In genomic region chr11:13962198-13962561, GRCh38 we compare ENCODE assay signal across 12 cellular contexts. TPM values are rescaled to one million over a fixed set of nuclear protein-coding genes. Genes with fewer than 3 reads are reported as not detected.
DNase-seq lines count a peak whose midpoint lies in the region; ATAC-seq, FAIRE-seq and TF ChIP-seq lines count a peak whose summit lies in the region.
"Had no signal": no experiment of that assay in that cellular context is flagged by ENCODE, and none has a peak within 500 bp of the region (broad histone marks: within the 10 kb centered on the region; RNA-seq: fewer than 3 reads in every experiment).

No MANE protein-coding gene starts in this region.

- POLR2A ChIA-PET in activated CD4-positive, alpha-beta memory T cell treated with anti-CD3 and anti-CD28 coated beads for 36 hours (lab: Charles Lee), result no interaction called here

- H3K9me3 ChIP-seq in astrocyte (ENCODE audit: insufficient read depth, low read depth, low read length), result no peaks in the 10 kb centered on the region
- no peaks in the 10 kb centered on the region for H3K9me3 ChIP-seq in lower lobe of right lung

- ATAC-seq in lower lobe of right lung (no peak), HG03196 (IDR thresholded peaks at IDR 0.05; ENCODE audit: unreplicated experiment) (no peak)
- ATAC-seq in stimulated activated naive CD8-positive, alpha-beta T cell treated with anti-CD3 and anti-CD28 coated beads, Interleukin-15, amount 100 ng/mL, for 72 hours, result no peak
- ATAC-seq: K562 had no signal

- H3K36me3 Mint-ChIP-seq in T-helper 2 cell treated with Interferon-gamma antibody and Interleukin-4, amounts not matched to agents 5 μg/mL and 100 μg/mL, for 36 hours (ENCODE audit: low read depth), result no peaks in the 10 kb centered on the region
- H3K36me3 Mint-ChIP-seq in astrocyte (ENCODE audit: low read depth, unreplicated experiment), result no peaks in the 10 kb centered on the region
- H3K36me3 Mint-ChIP-seq in activated CD4-positive, alpha-beta memory T cell treated with anti-CD3 and anti-CD28 coated beads for 36 hours, result no peaks in the 10 kb centered on the region

- no peaks in the 10 kb centered on the region for H3K79me2 ChIP-seq in astrocyte (ENCODE audit: insufficient read depth, low read length)

- TF ChIP-seq CTCF in astrocyte (IDR thresholded peaks at IDR 0.05; ENCODE audit: insufficient read depth, low read depth, low read length) (no peak), lower lobe of right lung (IDR thresholded peaks at IDR 0.05) (no peak)

- CTCF ChIA-PET in activated CD4-positive, alpha-beta memory T cell treated with anti-CD3 and anti-CD28 coated beads for 36 hours (lab: Charles Lee), result interaction anchor here (1.0 to 3.8 kb wide), 5 partner anchors 8 to 190 kb away, joined by 4 to 30 read pairs (median 7); no protein-coding TSS in a partner anchor

- intact Hi-C loops in lower lobe of right lung (cut with DNase I), result no loop called here
- intact Hi-C loops in activated CD4-positive, alpha-beta memory T cell treated with anti-CD3 and anti-CD28 coated beads for 36 hours (cut with micrococcal nuclease), result loop anchor here (10.0 kb wide), 1 partner anchor 297 kb away; the partner anchor contains the start of gene FAR1

- H3K4me3 ChIP-seq in astrocyte (ENCODE audit: insufficient read depth, low read depth, low read length) (peak overlapping the region; percentile 28), lower lobe of right lung (peak overlapping the region; percentile 58)
- H3K4me3 ChIP-seq: K562 had no signal

- H3K36me3 ChIP-seq in astrocyte (ENCODE audit: insufficient read depth, low read length) (no peaks in the 10 kb centered on the region), lower lobe of right lung (no peaks in the 10 kb centered on the region)

- H3K27ac ChIP-seq in astrocyte (ENCODE audit: low read depth, low read length) (no peak overlapping the region), lower lobe of right lung (peak overlapping the region; percentile 74)
- H3K27ac ChIP-seq: epithelial cell of prostate had no signal

- FAIRE-seq in astrocyte (lab: Jason Lieb, UNC), result no peak
- FAIRE-seq: A204.1, K562 had no signal

- no peaks in the 10 kb centered on the region for H3K9me3 Mint-ChIP-seq in T-helper 2 cell treated with Interferon-gamma antibody and Interleukin-4, amounts not matched to agents 5 μg/mL and 100 μg/mL, for 36 hours
- no peaks in the 10 kb centered on the region for H3K9me3 Mint-ChIP-seq in astrocyte (ENCODE audit: unreplicated experiment)
- no peaks in the 10 kb centered on the region for H3K9me3 Mint-ChIP-seq in stimulated activated naive CD8-positive, alpha-beta T cell treated with anti-CD3 and anti-CD28 coated beads, Interleukin-15, amount 100 ng/mL, for 72 hours
- H3K9me3 Mint-ChIP-seq in activated CD4-positive, alpha-beta memory T cell treated with anti-CD3 and anti-CD28 coated beads for 36 hours, result no peaks in the 10 kb centered on the region

- peaks cover 78% of the 10 kb centered on the region for H3K27me3 Mint-ChIP-seq in T-helper 2 cell treated with Interferon-gamma antibody and Interleukin-4, amounts not matched to agents 5 μg/mL and 100 μg/mL, for 36 hours (ENCODE audit: low read depth)
- peaks cover 70% of the 10 kb centered on the region for H3K27me3 Mint-ChIP-seq in astrocyte (ENCODE audit: low read depth, unreplicated experiment)
- H3K27me3 Mint-ChIP-seq in stimulated activated naive CD8-positive, alpha-beta T cell treated with anti-CD3 and anti-CD28 coated beads, Interleukin-15, amount 100 ng/mL, for 72 hours, result peaks cover 82% of the 10 kb centered on the region
- peaks cover 32% of the 10 kb centered on the region for H3K27me3 Mint-ChIP-seq in activated CD4-positive, alpha-beta memory T cell treated with anti-CD3 and anti-CD28 coated beads for 36 hours

- H3K27ac Mint-ChIP-seq in T-helper 2 cell treated with Interferon-gamma antibody and Interleukin-4, amounts not matched to agents 5 μg/mL and 100 μg/mL, for 36 hours, result no peak overlapping the region
- H3K27ac Mint-ChIP-seq in astrocyte (ENCODE audit: unreplicated experiment), result no peak overlapping the region
- H3K27ac Mint-ChIP-seq in stimulated activated naive CD8-positive, alpha-beta T cell treated with anti-CD3 and anti-CD28 coated beads, Interleukin-15, amount 100 ng/mL, for 72 hours, result no peak overlapping the region
- H3K27ac Mint-ChIP-seq in activated CD4-positive, alpha-beta memory T cell treated with anti-CD3 and anti-CD28 coated beads for 36 hours, result no peak overlapping the region

- no peak overlapping the region for H3K9ac ChIP-seq in astrocyte (ENCODE audit: low read length)

- H2AFZ ChIP-seq in astrocyte (ENCODE audit: low read depth, low read length), result peak overlapping the region; percentile 71

- H3K4me1 ChIP-seq in astrocyte (ENCODE audit: insufficient read depth, low read length) (peaks cover 2% of the 10 kb centered on the region), lower lobe of right lung (peaks cover 10% of the 10 kb centered on the region)

- H3K4me2 ChIP-seq in astrocyte (ENCODE audit: low read length), result peak overlapping the region; percentile 81

- peaks cover 83% of the 10 kb centered on the region for H3K27me3 ChIP-seq in astrocyte (ENCODE audit: insufficient read depth, low read length)
- peaks cover 45% of the 10 kb centered on the region for H3K27me3 ChIP-seq in lower lobe of right lung (ENCODE audit: low read depth)

- peaks cover 5% of the 10 kb centered on the region for H3K4me1 Mint-ChIP-seq in T-helper 2 cell treated with Interferon-gamma antibody and Interleukin-4, amounts not matched to agents 5 μg/mL and 100 μg/mL, for 36 hours (ENCODE audit: low read depth)
- no peaks in the 10 kb centered on the region for H3K4me1 Mint-ChIP-seq in astrocyte (ENCODE audit: low read depth, unreplicated experiment)
- H3K4me1 Mint-ChIP-seq in stimulated activated naive CD8-positive, alpha-beta T cell treated with anti-CD3 and anti-CD28 coated beads, Interleukin-15, amount 100 ng/mL, for 72 hours, result peaks cover 12% of the 10 kb centered on the region
- H3K4me1 Mint-ChIP-seq in activated CD4-positive, alpha-beta memory T cell treated with anti-CD3 and anti-CD28 coated beads for 36 hours (ENCODE audit: low read depth), result peaks cover 10% of the 10 kb centered on the region

- peak overlapping the region; percentile 15 for H3K4me3 Mint-ChIP-seq in T-helper 2 cell treated with Interferon-gamma antibody and Interleukin-4, amounts not matched to agents 5 μg/mL and 100 μg/mL, for 36 hours
- peak overlapping the region; percentile 63 for H3K4me3 Mint-ChIP-seq in astrocyte (ENCODE audit: unreplicated experiment)
- H3K4me3 Mint-ChIP-seq in stimulated activated naive CD8-positive, alpha-beta T cell treated with anti-CD3 and anti-CD28 coated beads, Interleukin-15, amount 100 ng/mL, for 72 hours, result peak overlapping the region; percentile 5 to 62
- no peak overlapping the region for H3K4me3 Mint-ChIP-seq in activated CD4-positive, alpha-beta memory T cell treated with anti-CD3 and anti-CD28 coated beads for 36 hours

- no peaks in the 10 kb centered on the region for H4K20me1 ChIP-seq in astrocyte (ENCODE audit: insufficient read depth, low read length)

- DNase-seq in T-helper 2 cell treated with Interferon-gamma antibody and Interleukin-4, amounts not matched to agents 5 μg/mL and 100 μg/mL, for 36 hours (ENCODE audit: low spot score), result no peak
- DNase-seq in T-helper 2 cell (no peak), astrocyte (ENCODE audit: low read depth) (no peak), lower lobe of right lung (no peak), NCI-H1930 (lab: John Stamatoyannopoulos, UW) (no peak)
- no peak for DNase-seq in stimulated activated naive CD8-positive, alpha-beta T cell treated with anti-CD3 and anti-CD28 coated beads, Interleukin-15, amount 100 ng/mL, for 72 hours
- DNase-seq in activated CD4-positive, alpha-beta memory T cell treated with anti-CD3 and anti-CD28 coated beads for 36 hours, result no peak
- DNase-seq: NCI-H510A had no signal

RNA-seq across cellular contexts. Expression of gene SPON1, which starts 0.3 kb away (rescaled TPM):
- total RNA-seq in astrocyte, result 1.5 and 2.0 TPM in 2 replicates
- 40.1 TPM for total RNA-seq in lower lobe of right lung
- total RNA-seq in activated CD4-positive, alpha-beta memory T cell treated with anti-CD3 and anti-CD28 coated beads for 36 hours, result under 1 TPM; 0.22 to 0.31 TPM
- total RNA-seq: K562 had no signal

Comparison
In these comparisons a context has a peak if more than half of its experiments do, and no peak if none do; other contexts are left out.
1. RNA of gene SPON1, which starts 0.3 kb away (total RNA-seq): 40.1 TPM in lower lobe of right lung (single experiment); 1.5 to 2.0 TPM in astrocyte and 0.22 to 0.31 TPM in activated CD4-positive, alpha-beta memory T cell treated with anti-CD3 and anti-CD28 coated beads for 36 hours; every median in the first group is over 10 times any median in the second.